ENCODE assay signal across 8 cellular contexts in the genomic region with DNA sequence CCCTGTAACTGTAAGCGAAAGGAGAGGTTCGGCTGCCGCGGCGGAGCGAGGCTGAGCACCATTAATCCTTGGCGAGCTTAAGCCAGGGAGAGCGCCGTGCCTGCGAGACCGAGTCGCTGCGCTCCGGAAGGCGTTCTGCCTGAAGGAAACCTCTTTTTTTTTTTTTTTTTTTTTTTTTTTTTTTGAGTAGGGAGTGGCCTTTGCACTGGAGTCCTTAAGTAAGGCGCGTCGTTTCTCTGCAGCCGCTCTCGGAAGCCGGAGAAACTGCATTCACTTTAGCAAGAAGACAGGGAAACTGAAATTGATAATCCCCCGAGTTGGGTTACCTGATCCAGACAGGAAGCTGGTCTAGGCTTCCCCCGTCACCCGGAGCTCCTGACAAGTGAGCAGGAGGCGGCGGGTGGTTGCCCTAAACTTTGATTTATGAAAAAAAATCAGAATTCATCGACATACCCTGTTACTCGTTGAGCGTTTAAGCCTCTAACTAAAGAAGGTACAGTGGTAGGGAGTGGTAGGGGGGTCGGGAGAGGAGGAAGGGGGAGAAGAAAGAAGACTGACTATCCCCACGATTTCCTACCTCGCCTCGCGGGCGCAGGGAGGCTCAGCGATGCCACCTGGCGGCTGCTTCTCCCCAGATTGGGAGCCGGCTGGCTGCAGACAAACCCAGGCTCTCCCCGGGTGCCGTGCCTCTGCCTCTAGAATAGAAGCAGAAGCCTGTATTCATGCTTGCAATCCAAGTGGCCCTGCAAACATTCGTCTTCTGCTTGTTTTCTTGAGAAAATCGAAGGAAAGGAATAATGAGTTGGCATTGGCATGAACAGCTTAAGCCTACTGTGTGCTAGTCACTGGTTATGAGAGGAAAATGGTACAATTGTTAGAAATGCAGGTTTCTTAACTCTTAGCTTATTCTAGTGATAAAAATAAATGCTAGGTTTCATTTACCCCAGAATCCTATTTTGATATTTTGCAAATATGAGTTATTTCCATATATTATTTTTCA. TPM values are rescaled to one million over a fixed set of nuclear protein-coding genes. Genes with fewer than 3 reads are reported as not detected.
DNase-seq lines count a peak whose midpoint lies in the region; ATAC-seq and TF ChIP-seq lines count a peak whose summit lies in the region.

No MANE protein-coding gene starts in this region.

- H3K4me3 ChIP-seq in BJ (ENCODE audit: low read depth, low read length) (peak overlapping the region; percentile 68), choroid plexus epithelial cell (ENCODE audit: low read depth, low read length) (peak overlapping the region; percentile 75)

- DNase-seq in BJ (ENCODE audit: low read depth) (peak; percentile 63), NCI-H446 (lab: John Stamatoyannopoulos, UW) (peak; percentile 85 to 90), choroid plexus epithelial cell (ENCODE audit: low read depth) (peak; percentile 95), left colon (peak; percentile 79 to 96)
- peak; percentile 77 to 80 for DNase-seq in activated CD4-positive, alpha-beta T cell treated with anti-CD3 and anti-CD28 coated beads for 24 hours (ENCODE audit: low read depth in 2 of 2)
- peak; percentile 76 for DNase-seq in stimulated activated CD4-positive, alpha-beta T cell treated with anti-CD3 and anti-CD28 coated beads, Interleukin-1b, Interleukin-23, amount 100 ng/mL, for 48 hours

- POLR2A ChIA-PET in BJ (lab: Charles Lee): interaction anchor here (0.7 kb wide), 3 partner anchors 273 to 1028 kb away, joined by 4 to 20 read pairs (median 15); no protein-coding TSS in a partner anchor

- peak; percentile 36 for ATAC-seq in HG03354 (IDR thresholded peaks at IDR 0.05; ENCODE audit: poor library complexity, severe bottlenecking, unreplicated experiment)
- ATAC-seq in left colon: peak; percentile 54

- H3K36me3 ChIP-seq in BJ (ENCODE audit: control insufficient read depth, insufficient read depth, low read length): no peaks in the 10 kb centered on the region

- TF ChIP-seq CTCF in BJ (IDR thresholded peaks at IDR 0.05; ENCODE audit: insufficient read depth, low read depth, low read length) (peak; percentile 97), choroid plexus epithelial cell (conservative IDR thresholded peaks at IDR 0.05; ENCODE audit: low read depth, low read length) (peak; percentile 96)

- H3K27me3 ChIP-seq in BJ (ENCODE audit: control insufficient read depth, insufficient read depth, low read length): no peaks in the 10 kb centered on the region

- CTCF ChIA-PET in BJ (lab: Yijun Ruan, JAX): interaction anchor here (0.5 to 3.7 kb wide), 21 partner anchors 9 to 1857 kb away, joined by 3 to 53 read pairs (median 3); no protein-coding TSS in a partner anchor

- intact Hi-C loops in left colon (cut with DNase I, micrococcal nuclease): loop anchor here in 1 of 2 donors (5.0 kb wide), 1 partner anchor 1027 kb away; no protein-coding TSS in a partner anchor

- TF ChIP-seq POLR2A in GM19099 (IDR thresholded peaks at IDR 0.05; ENCODE audit: extremely low read depth, insufficient read length, low read depth): peak; percentile 78

RNA-seq across cellular contexts. Expression of gene SOX4, which starts 4.4 kb away (rescaled TPM):
- 2.4 and 2.9 TPM in 2 replicates for polyA plus RNA-seq in BJ (2011; rRNA removed)
- 2.5 and 3.1 TPM in 2 replicates for polyA minus RNA-seq in BJ (2011; rRNA and poly(A)+ RNA removed)
- total RNA-seq in left colon: 10 to 100 TPM; 28.9 to 44.6 TPM

Comparison
In these comparisons a context has a peak if more than half of its experiments do, and no peak if none do; other contexts are left out.
1. Peak in every context shown above with its lines: DNase-seq, ATAC-seq and H3K4me3 ChIP-seq.